ENCODE assay signal across 9 cellular contexts in the genomic region with DNA sequence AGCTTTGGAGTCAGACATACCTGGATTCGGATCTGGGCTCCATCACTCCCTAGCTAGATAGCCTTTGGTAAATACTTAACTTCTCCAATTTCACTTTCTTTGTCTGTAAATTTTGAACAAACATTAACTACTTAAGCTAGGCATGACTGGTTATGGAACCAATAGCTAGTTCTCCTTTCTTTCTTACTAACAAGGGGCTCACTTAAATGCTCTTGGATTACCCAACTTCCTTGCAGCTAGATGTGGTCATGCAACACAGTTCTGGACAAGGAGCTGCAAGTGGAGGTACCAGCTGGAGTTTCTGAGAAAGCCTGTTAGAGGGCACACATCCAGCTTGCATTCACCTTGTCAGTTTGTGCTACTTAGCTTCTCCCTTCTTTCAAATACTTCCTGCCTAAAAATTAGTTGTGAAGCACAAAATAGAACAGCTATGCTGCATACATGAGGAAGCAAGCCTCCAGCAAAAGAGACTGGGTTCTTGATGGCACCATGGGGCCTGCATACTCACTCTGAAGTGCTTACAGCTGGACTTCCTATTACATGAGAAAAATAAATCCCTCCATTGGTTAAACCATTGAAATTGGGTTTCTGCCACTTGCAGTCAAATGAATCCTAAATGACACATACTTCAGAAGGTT.
DNase-seq lines count a peak whose midpoint lies in the region; ATAC-seq and TF ChIP-seq lines count a peak whose summit lies in the region.
"Had no signal": no experiment of that assay in that cellular context is flagged by ENCODE, and none has a peak within 500 bp of the region (broad histone marks: within the 10 kb centered on the region; RNA-seq: fewer than 3 reads in every experiment).

No MANE protein-coding gene starts in this region.

- ATAC-seq in GM21390 (IDR thresholded peaks at IDR 0.05; ENCODE audit: unreplicated experiment) (peak; percentile 60), HG03460 (IDR thresholded peaks at IDR 0.05; ENCODE audit: unreplicated experiment) (peak; percentile 71)

- POLR2A ChIA-PET in activated CD4-positive, alpha-beta T cell treated with anti-CD3 and anti-CD28 coated beads, Interleukin-2, amount 10 ng/mL, durations not matched to agents 7 days and 5 days (lab: Charles Lee) = no interaction called here

- H3K9me3 Mint-ChIP-seq in activated CD4-positive, alpha-beta T cell treated with anti-CD3 and anti-CD28 coated beads, Interleukin-2, amount 10 ng/mL, durations not matched to agents 7 days and 5 days = no peaks in the 10 kb centered on the region

- H3K27me3 Mint-ChIP-seq in activated CD4-positive, alpha-beta T cell treated with anti-CD3 and anti-CD28 coated beads, Interleukin-2, amount 10 ng/mL, durations not matched to agents 7 days and 5 days = no peaks in the 10 kb centered on the region

- H3K4me3 Mint-ChIP-seq in activated CD4-positive, alpha-beta T cell treated with anti-CD3 and anti-CD28 coated beads, Interleukin-2, amount 10 ng/mL, durations not matched to agents 7 days and 5 days = no peak overlapping the region

- H3K4me3 ChIP-seq in GM12865 (ENCODE audit: low read depth, low read length) (peak overlapping the region; percentile 21; the same call in 1 of the 2 replicates), coronary artery (no peak overlapping the region)

- no peaks in the 10 kb centered on the region for H3K36me3 Mint-ChIP-seq in activated CD4-positive, alpha-beta T cell treated with anti-CD3 and anti-CD28 coated beads, Interleukin-2, amount 10 ng/mL, durations not matched to agents 7 days and 5 days (ENCODE audit: low read depth)

- peak overlapping the region in 1 of 2 donors; percentile 2 for H3K27ac ChIP-seq in coronary artery

- H3K27ac Mint-ChIP-seq in activated CD4-positive, alpha-beta T cell treated with anti-CD3 and anti-CD28 coated beads, Interleukin-2, amount 10 ng/mL, durations not matched to agents 7 days and 5 days = no peak overlapping the region

- CTCF ChIA-PET in activated CD4-positive, alpha-beta T cell treated with anti-CD3 and anti-CD28 coated beads, Interleukin-2, amount 10 ng/mL, durations not matched to agents 7 days and 5 days (lab: Charles Lee) = interaction anchor here (1.1 to 1.4 kb wide), 2 partner anchors 12 to 19 kb away, joined by 3 to 5 read pairs; no protein-coding TSS in a partner anchor

- no peak for TF ChIP-seq CTCF in GM12865 (IDR thresholded peaks at IDR 0.05; ENCODE audit: insufficient read depth, low read depth, low read length, missing control alignments)
- TF ChIP-seq CTCF in coronary artery (IDR thresholded peaks at IDR 0.05) = no peak

- H3K4me1 Mint-ChIP-seq in activated CD4-positive, alpha-beta T cell treated with anti-CD3 and anti-CD28 coated beads, Interleukin-2, amount 10 ng/mL, durations not matched to agents 7 days and 5 days = peaks cover 19% of the 10 kb centered on the region

- DNase-seq in GM12865 (ENCODE audit: low read depth) (peak; percentile 65), germinal center (ENCODE audit: low spot score) (peak; percentile 50), coronary artery (ENCODE audit: low spot score) (no peak), activated gamma-delta T cell treated with Interleukin-2 at 50 U/mL for 16 hours (no peak)
- DNase-seq in activated CD4-positive, alpha-beta T cell treated with anti-CD3 and anti-CD28 coated beads, Interleukin-2, amount 10 ng/mL, durations not matched to agents 7 days and 5 days = no peak
- no peak for DNase-seq in stimulated activated CD4-positive, alpha-beta T cell treated with anti-CD3 and anti-CD28 coated beads, Interleukin-2, amount 100 ng/mL, for 48 hours
- DNase-seq: islet precursor cell had no signal

Comparison
In these comparisons a context has a peak if more than half of its experiments do, and no peak if none do; other contexts are left out.
1. DNase-seq: peak in GM12865 (single experiment) and germinal center (single experiment); none in coronary artery (single experiment), activated gamma-delta T cell treated with Interleukin-2 at 50 U/mL for 16 hours (single experiment), activated CD4-positive, alpha-beta T cell treated with anti-CD3 and anti-CD28 coated beads, Interleukin-2, amount 10 ng/mL, durations not matched to agents 7 days and 5 days (single experiment) and stimulated activated CD4-positive, alpha-beta T cell treated with anti-CD3 and anti-CD28 coated beads, Interleukin-2, amount 100 ng/mL, for 48 hours (0 of 2).